Comparison of ENCODE assay signal across 14 cellular contexts in genomic region chr12:50275545-50275944, GRCh38. TPM values are rescaled to one million over a fixed set of nuclear protein-coding genes. Genes with fewer than 3 reads are reported as not detected.
DNase-seq lines count a peak whose midpoint lies in the region; ATAC-seq and TF ChIP-seq lines count a peak whose summit lies in the region.
"Had no signal": no experiment of that assay in that cellular context is flagged by ENCODE, and none has a peak within 500 bp of the region (broad histone marks: within the 10 kb centered on the region; RNA-seq: fewer than 3 reads in every experiment).

No MANE protein-coding gene starts in this region.

- H3K36me3 Mint-ChIP-seq in CD4-positive, CD25-positive, alpha-beta regulatory T cell: no peaks in the 10 kb centered on the region
- peaks cover 2% of the 10 kb centered on the region for H3K36me3 Mint-ChIP-seq in T-helper 2 cell treated with Interferon-gamma antibody and Interleukin-4, amounts not matched to agents 5 μg/mL and 100 μg/mL, for 36 hours (ENCODE audit: low read depth)
- H3K36me3 Mint-ChIP-seq in activated CD4-positive, alpha-beta T cell treated with anti-CD3 and anti-CD28 coated beads, Interleukin-2, amount 10 ng/mL, durations not matched to agents 7 days and 5 days (ENCODE audit: low read depth): no peaks in the 10 kb centered on the region
- H3K36me3 Mint-ChIP-seq in glutamatergic neuron (ENCODE audit: unreplicated experiment): no peaks in the 10 kb centered on the region
- H3K36me3 Mint-ChIP-seq: activated naive CD8-positive, alpha-beta T cell had no signal

- H3K9ac ChIP-seq in mucosa of stomach (ENCODE audit: low read length): peak overlapping the region; percentile 6

- no peaks in the 10 kb centered on the region for H3K9me3 ChIP-seq in CD4-positive, CD25-positive, alpha-beta regulatory T cell (ENCODE audit: control insufficient read depth in 2 of 2, low read length in 2 of 2)
- H3K9me3 ChIP-seq in mucosa of stomach (ENCODE audit: control insufficient read depth, low read length): no peaks in the 10 kb centered on the region

- peaks cover 0 to 7% (median 2%) of the 10 kb centered on the region in 4 donors for H3K4me1 Mint-ChIP-seq in CD4-positive, CD25-positive, alpha-beta regulatory T cell
- peaks cover 21% of the 10 kb centered on the region for H3K4me1 Mint-ChIP-seq in T-helper 2 cell treated with Interferon-gamma antibody and Interleukin-4, amounts not matched to agents 5 μg/mL and 100 μg/mL, for 36 hours (ENCODE audit: low read depth)
- H3K4me1 Mint-ChIP-seq in activated CD4-positive, alpha-beta T cell treated with anti-CD3 and anti-CD28 coated beads, Interleukin-2, amount 10 ng/mL, durations not matched to agents 7 days and 5 days: peaks cover 9% of the 10 kb centered on the region
- H3K4me1 Mint-ChIP-seq in glutamatergic neuron (ENCODE audit: low read depth, unreplicated experiment): no peaks in the 10 kb centered on the region

- no peaks in the 10 kb centered on the region for H3K27me3 ChIP-seq in CD4-positive, CD25-positive, alpha-beta regulatory T cell (ENCODE audit: control insufficient read depth, insufficient read depth, low read length)
- H3K27me3 ChIP-seq in mucosa of stomach (ENCODE audit: control insufficient read depth, insufficient read depth, low read length): no peaks in the 10 kb centered on the region

- no peaks in the 10 kb centered on the region for H3K4me1 ChIP-seq in CD4-positive, CD25-positive, alpha-beta regulatory T cell (ENCODE audit: control insufficient read depth, insufficient read depth, low read length, poor library complexity, severe bottlenecking)
- peaks cover 51% of the 10 kb centered on the region for H3K4me1 ChIP-seq in mucosa of stomach (ENCODE audit: control insufficient read depth, insufficient read depth, low read length)

- ATAC-seq in CD4-positive, CD25-positive, alpha-beta regulatory T cell (ENCODE audit: low read depth in 2 of 2): no peak
- no peak for ATAC-seq in activated CD4-positive, CD25-positive, alpha-beta regulatory T cell treated with anti-CD3 and anti-CD28 coated beads, Interleukin-2, amount 50 U/mL, for 24 hours

- no peaks in the 10 kb centered on the region for H3K9me3 Mint-ChIP-seq in CD4-positive, CD25-positive, alpha-beta regulatory T cell
- no peaks in the 10 kb centered on the region for H3K9me3 Mint-ChIP-seq in T-helper 2 cell treated with Interferon-gamma antibody and Interleukin-4, amounts not matched to agents 5 μg/mL and 100 μg/mL, for 36 hours
- H3K9me3 Mint-ChIP-seq in activated CD4-positive, alpha-beta T cell treated with anti-CD3 and anti-CD28 coated beads, Interleukin-2, amount 10 ng/mL, durations not matched to agents 7 days and 5 days: no peaks in the 10 kb centered on the region
- no peaks in the 10 kb centered on the region for H3K9me3 Mint-ChIP-seq in glutamatergic neuron (ENCODE audit: unreplicated experiment)

- peak in 1 of 3 donors; percentile 34 for DNase-seq in CD4-positive, CD25-positive, alpha-beta regulatory T cell
- DNase-seq in T-helper 2 cell treated with Interferon-gamma antibody and Interleukin-4, amounts not matched to agents 5 μg/mL and 100 μg/mL, for 36 hours (ENCODE audit: low spot score): no peak
- DNase-seq in fibroblast of pulmonary artery (ENCODE audit: low read depth): peak; percentile 28
- no peak for DNase-seq in NCI-H2171 (lab: John Stamatoyannopoulos, UW)
- no peak for DNase-seq in activated CD4-positive, alpha-beta T cell treated with anti-CD3 and anti-CD28 coated beads, Interleukin-2, amount 10 ng/mL, durations not matched to agents 7 days and 5 days
- DNase-seq in glutamatergic neuron: no peak
- DNase-seq: ACHN; activated CD8-positive, alpha-beta memory T cell treated with anti-CD3 and anti-CD28 coated beads for 24 hours; DMS79 treated with DMSO at 0.1 percent for 48 hours; effector memory CD4-positive, alpha-beta T cell; NCI-H526 had no signal

- POLR2A ChIA-PET in activated CD4-positive, alpha-beta T cell treated with anti-CD3 and anti-CD28 coated beads, Interleukin-2, amount 10 ng/mL, durations not matched to agents 7 days and 5 days (lab: Charles Lee): no interaction called here

- H3K36me3 ChIP-seq in CD4-positive, CD25-positive, alpha-beta regulatory T cell (ENCODE audit: control insufficient read depth, insufficient read depth, low read length): no peaks in the 10 kb centered on the region
- no peaks in the 10 kb centered on the region for H3K36me3 ChIP-seq in mucosa of stomach (ENCODE audit: control insufficient read depth, insufficient read depth, low read length)

- TF ChIP-seq CTCF in fibroblast of pulmonary artery (IDR thresholded peaks at IDR 0.05; ENCODE audit: low read length, missing control alignments): no peak
- TF ChIP-seq CTCF in glutamatergic neuron (IDR thresholded peaks at IDR 0.05; ENCODE audit: partially characterized antibody, unreplicated experiment): no peak

- no peak overlapping the region for H3K4me3 ChIP-seq in CD4-positive, CD25-positive, alpha-beta regulatory T cell (ENCODE audit: low read depth, low read length)
- H3K4me3 ChIP-seq in fibroblast of pulmonary artery (replicated peaks; ENCODE audit: low read depth, low read length) (no peak overlapping the region), mucosa of stomach (ENCODE audit: low read length) (no peak overlapping the region)

- H3K27ac Mint-ChIP-seq in CD4-positive, CD25-positive, alpha-beta regulatory T cell: peak overlapping the region; percentile 60 to 85 (median 85)
- peak overlapping the region; percentile 42 for H3K27ac Mint-ChIP-seq in T-helper 2 cell treated with Interferon-gamma antibody and Interleukin-4, amounts not matched to agents 5 μg/mL and 100 μg/mL, for 36 hours
- no peak overlapping the region for H3K27ac Mint-ChIP-seq in activated CD4-positive, alpha-beta T cell treated with anti-CD3 and anti-CD28 coated beads, Interleukin-2, amount 10 ng/mL, durations not matched to agents 7 days and 5 days
- no peak overlapping the region for H3K27ac Mint-ChIP-seq in glutamatergic neuron (ENCODE audit: unreplicated experiment)
- H3K27ac Mint-ChIP-seq: activated naive CD8-positive, alpha-beta T cell had no signal

- H3K4me3 Mint-ChIP-seq in CD4-positive, CD25-positive, alpha-beta regulatory T cell: no peak overlapping the region
- H3K4me3 Mint-ChIP-seq in T-helper 2 cell treated with Interferon-gamma antibody and Interleukin-4, amounts not matched to agents 5 μg/mL and 100 μg/mL, for 36 hours: no peak overlapping the region
- H3K4me3 Mint-ChIP-seq in activated CD4-positive, alpha-beta T cell treated with anti-CD3 and anti-CD28 coated beads, Interleukin-2, amount 10 ng/mL, durations not matched to agents 7 days and 5 days: no peak overlapping the region
- H3K4me3 Mint-ChIP-seq in glutamatergic neuron (ENCODE audit: unreplicated experiment): no peak overlapping the region
- H3K4me3 Mint-ChIP-seq: activated naive CD8-positive, alpha-beta T cell had no signal

- no peak overlapping the region for H3K27ac ChIP-seq in CD4-positive, CD25-positive, alpha-beta regulatory T cell (ENCODE audit: insufficient read depth, low read length, poor library complexity, severe bottlenecking)

- peaks cover 19% of the 10 kb centered on the region for H3K27me3 Mint-ChIP-seq in CD4-positive, CD25-positive, alpha-beta regulatory T cell
- H3K27me3 Mint-ChIP-seq in T-helper 2 cell treated with Interferon-gamma antibody and Interleukin-4, amounts not matched to agents 5 μg/mL and 100 μg/mL, for 36 hours (ENCODE audit: low read depth): no peaks in the 10 kb centered on the region
- H3K27me3 Mint-ChIP-seq in activated CD4-positive, alpha-beta T cell treated with anti-CD3 and anti-CD28 coated beads, Interleukin-2, amount 10 ng/mL, durations not matched to agents 7 days and 5 days: no peaks in the 10 kb centered on the region
- no peaks in the 10 kb centered on the region for H3K27me3 Mint-ChIP-seq in glutamatergic neuron (ENCODE audit: unreplicated experiment)
- H3K27me3 Mint-ChIP-seq: activated naive CD8-positive, alpha-beta T cell had no signal

- CTCF ChIA-PET in activated CD4-positive, alpha-beta T cell treated with anti-CD3 and anti-CD28 coated beads, Interleukin-2, amount 10 ng/mL, durations not matched to agents 7 days and 5 days (lab: Charles Lee): interaction anchor here (1.0 kb wide), 1 partner anchor 24 kb away, joined by 3 read pairs; no protein-coding TSS in a partner anchor

RNA-seq across cellular contexts. Expression of gene LIMA1, which starts 7.8 kb away (rescaled TPM):
- 19.0 TPM for total RNA-seq in CD4-positive, CD25-positive, alpha-beta regulatory T cell
- 10 to 100 TPM; 14.3 to 19.3 (median 17.6) TPM for polyA plus RNA-seq in CD4-positive, CD25-positive, alpha-beta regulatory T cell
- 10 to 100 TPM; 16.9 to 22.4 TPM for total RNA-seq in activated CD4-positive, alpha-beta T cell treated with anti-CD3 and anti-CD28 coated beads, Interleukin-2, amount 10 ng/mL, durations not matched to agents 7 days and 5 days
- 69.4 TPM for total RNA-seq in glutamatergic neuron (ENCODE audit: unreplicated experiment)

Comparison
In these comparisons a context has a peak if more than half of its experiments do, and no peak if none do; other contexts are left out.
1. H3K27ac Mint-ChIP-seq: peak in CD4-positive, CD25-positive, alpha-beta regulatory T cell (3 of 3) and T-helper 2 cell treated with Interferon-gamma antibody and Interleukin-4, amounts not matched to agents 5 μg/mL and 100 μg/mL, for 36 hours (single experiment); none in activated CD4-positive, alpha-beta T cell treated with anti-CD3 and anti-CD28 coated beads, Interleukin-2, amount 10 ng/mL, durations not matched to agents 7 days and 5 days (single experiment) and glutamatergic neuron (single experiment).